In the genomic region with DNA sequence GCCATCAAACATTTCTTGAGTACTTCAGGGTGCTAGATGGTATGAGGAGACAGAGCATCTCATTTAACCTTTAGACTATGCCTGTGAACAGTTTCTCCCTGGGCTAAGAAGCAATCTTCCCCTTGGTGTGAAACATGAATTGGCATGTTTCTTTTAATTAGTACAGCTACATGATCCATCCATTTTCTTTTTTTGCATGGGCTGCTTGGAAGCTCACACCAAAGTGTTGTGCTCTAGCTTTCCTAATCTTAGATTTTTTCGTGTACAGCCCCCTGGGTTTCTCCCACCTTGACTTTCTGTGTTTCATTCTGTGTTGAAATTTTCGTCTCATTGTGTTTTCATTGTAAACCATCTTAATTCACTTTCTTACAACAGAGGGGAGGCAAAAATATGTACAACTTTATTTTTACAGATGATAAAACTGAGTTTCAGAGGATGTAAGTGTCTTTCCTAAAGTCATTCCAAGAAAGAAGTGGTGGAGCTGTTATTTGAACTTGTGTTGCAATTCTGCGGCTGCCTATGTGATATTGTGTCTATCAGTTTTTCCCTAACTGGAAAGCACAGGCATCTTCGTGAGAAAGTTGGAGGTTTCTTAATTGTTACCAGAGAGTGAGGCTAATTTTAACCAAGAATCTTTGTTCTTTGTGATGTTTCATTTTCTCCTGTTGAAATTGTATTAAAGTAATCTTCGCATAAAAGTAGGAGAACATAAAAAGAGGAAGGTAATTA, we compare ENCODE assay signal across 13 cellular contexts.
DNase-seq lines count a peak whose midpoint lies in the region; ATAC-seq and TF ChIP-seq lines count a peak whose summit lies in the region.
"Had no signal": no experiment of that assay in that cellular context is flagged by ENCODE, and none has a peak within 500 bp of the region (broad histone marks: within the 10 kb centered on the region; RNA-seq: fewer than 3 reads in every experiment).

No MANE protein-coding gene starts in this region.

- TF ChIP-seq CTCF in AG09319 (IDR thresholded peaks at IDR 0.05; ENCODE audit: low read depth, low read length), result no peak
- no peak for TF ChIP-seq CTCF in OCI-LY1 (IDR thresholded peaks at IDR 0.05; ENCODE audit: low read length)
- TF ChIP-seq CTCF in fibroblast of mammary gland (conservative IDR thresholded peaks at IDR 0.05; ENCODE audit: control insufficient read depth, insufficient read depth, low read depth, low read length), result no peak
- no peak for TF ChIP-seq CTCF in gastrocnemius medialis (IDR thresholded peaks at IDR 0.05 in 4 of 5, conservative IDR thresholded peaks at IDR 0.05 in 1 of 5)

- H3K27ac ChIP-seq in OCI-LY1 (ENCODE audit: low read depth, low read length, poor library complexity, severe bottlenecking), result peak overlapping the region; percentile 57
- H3K27ac ChIP-seq in gastrocnemius medialis, result peak overlapping the region; percentile 60 to 80 (median 70)

- H3K79me2 ChIP-seq in OCI-LY1 (ENCODE audit: insufficient read depth, low read length), result peaks cover 79% of the 10 kb centered on the region

- in situ Hi-C loops in gastrocnemius medialis (cut with MboI; ENCODE audit: low sequenced_read_pairs in 4 of 4), result no loop called here

- no peak overlapping the region for H2AFZ ChIP-seq in OCI-LY1 (ENCODE audit: low read length)
- H2AFZ ChIP-seq: neural progenitor cell had no signal

- DNase-seq in AG09319 (ENCODE audit: extremely low read depth, low read depth), result peak; percentile 52
- peak; percentile 58 for DNase-seq in fibroblast of mammary gland (ENCODE audit: low read depth)
- no peak for DNase-seq in gastrocnemius medialis
- no peak for DNase-seq in T-helper 1 cell
- no peak for DNase-seq in T1000 (lab: John Stamatoyannopoulos, UW)
- DNase-seq in hepatic stellate cell (ENCODE audit: low spot score), result no peak
- DNase-seq: BE2C, left ventricle myocardium superior had no signal

- no peak overlapping the region for H3K9ac ChIP-seq in OCI-LY1 (ENCODE audit: low read length)
- H3K9ac ChIP-seq: neural progenitor cell had no signal

- no peaks in the 10 kb centered on the region for H4K20me1 ChIP-seq in OCI-LY1 (ENCODE audit: insufficient read depth, low read length)

- H3F3A ChIP-seq in OCI-LY1 (ENCODE audit: insufficient read depth, low read length), result no peaks in the 10 kb centered on the region

- H3K9me3 ChIP-seq in OCI-LY1 (ENCODE audit: low read length) (no peaks in the 10 kb centered on the region), gastrocnemius medialis (no peaks in the 10 kb centered on the region)
- H3K9me3 ChIP-seq: BE2C had no signal

- H3K27me3 ChIP-seq in OCI-LY1 (ENCODE audit: insufficient read depth, low read length) (no peaks in the 10 kb centered on the region), gastrocnemius medialis (no peaks in the 10 kb centered on the region)
- H3K27me3 ChIP-seq: BE2C, neural progenitor cell had no signal

- intact Hi-C loops in gastrocnemius medialis (cut with DNase I; ENCODE audit: low total_unique reads), result no loop called here

- H3K4me3 ChIP-seq in OCI-LY1 (ENCODE audit: low read depth, low read length, poor library complexity, severe bottlenecking) (no peak overlapping the region), fibroblast of mammary gland (ENCODE audit: control insufficient read depth, low read depth, low read length) (no peak overlapping the region), gastrocnemius medialis (no peak overlapping the region)
- H3K4me3 ChIP-seq: neural progenitor cell had no signal

- no peak for ATAC-seq in gastrocnemius medialis
- no peak for ATAC-seq in GM18511 (IDR thresholded peaks at IDR 0.05; ENCODE audit: unreplicated experiment)
- ATAC-seq: HepG2, sciatic nerve had no signal

- no peaks in the 10 kb centered on the region for H3K9me2 ChIP-seq in OCI-LY1 (ENCODE audit: low read depth, low read length)

- H3K4me1 ChIP-seq in OCI-LY1 (ENCODE audit: insufficient read depth, low read length, severe bottlenecking), result peaks cover 42% of the 10 kb centered on the region
- peaks cover 22 to 39% of the 10 kb centered on the region in 2 donors for H3K4me1 ChIP-seq in gastrocnemius medialis

- H3K36me3 ChIP-seq in OCI-LY1 (ENCODE audit: insufficient read depth, low read length) (peaks cover 7% of the 10 kb centered on the region; the same call in 1 of the 2 replicates), gastrocnemius medialis (no peaks in the 10 kb centered on the region)
- H3K36me3 ChIP-seq: BE2C, neural progenitor cell had no signal

- H3K4me2 ChIP-seq in OCI-LY1 (ENCODE audit: low read length), result no peak overlapping the region; the same call in 1 of the 2 replicates

- TF ChIP-seq POLR2A in gastrocnemius medialis (IDR thresholded peaks at IDR 0.05), result no peak

Comparison
In these comparisons a context has a peak if more than half of its experiments do, and no peak if none do; other contexts are left out.
1. DNase-seq: peak in AG09319 (single experiment) and fibroblast of mammary gland (single experiment); none in gastrocnemius medialis (0 of 2), T-helper 1 cell (0 of 5), T1000 (single experiment) and hepatic stellate cell (single experiment).